In genomic region chr2:17965196-17965595, GRCh38 we compare ENCODE assay signal across 27 cellular contexts.
"Had no signal": no experiment of that assay in that cellular context is flagged by ENCODE, and none has a peak within 500 bp of the region (broad histone marks: within the 10 kb centered on the region; RNA-seq: fewer than 3 reads in every experiment).

No MANE protein-coding gene starts in this region.

- H3K27me3 ChIP-seq: neural progenitor cell, ovary, right lobe of liver, sigmoid colon, stomach, testis, tibial artery, transverse colon, upper lobe of left lung, uterus had no signal

- DNase-seq: naive B cell; naive thymus-derived CD8-positive, alpha-beta T cell; occipital lobe; ovary; posterior cingulate gyrus; psoas muscle; right cardiac atrium; right lobe of liver; sigmoid colon; small intestine; stimulated activated CD4-positive, alpha-beta T cell treated with anti-CD3 and anti-CD28 coated beads, Interleukin-15, amount 100 ng/mL, for 24 hours; stimulated activated CD4-positive, alpha-beta T cell treated with anti-CD3 and anti-CD28 coated beads, Interleukin-2, amount 100 ng/mL, for 24 hours; stimulated activated CD4-positive, alpha-beta T cell treated with anti-CD3 and anti-CD28 coated beads, Interleukin-2, amount 100 ng/mL, for 48 hours; stimulated activated CD4-positive, alpha-beta T cell treated with anti-CD3 and anti-CD28 coated beads, Interleukin-4, amount 100 ng/mL, for 24 hours; stimulated activated naive B cell treated with anti-CD40 and anti-IgM and Interleukin-4, amounts not matched to agents 10 μg/mL and 1 μg/mL and 100 μg/mL, for 72 hours; stimulated activated naive CD4-positive, alpha-beta T cell treated with Interleukin-2 at 50 U/mL for 16 hours; stomach; testis; tibial artery; transverse colon; upper lobe of left lung; uterus had no signal

- H3K36me3 Mint-ChIP-seq: neural progenitor cell; stimulated activated effector memory CD8-positive, alpha-beta T cell treated with anti-CD3 and anti-CD28 coated beads, Interleukin-12 subunit alpha, Interleukin-12 subunit beta, amount 100 ng/mL, for 72 hours; stimulated activated naive B cell treated with anti-CD40 and anti-IgM and Interleukin-4, amounts not matched to agents 10 μg/mL and 1 μg/mL and 100 μg/mL, for 72 hours had no signal

- H3K9me3 Mint-ChIP-seq: neural progenitor cell had no signal

- H2AFZ ChIP-seq: neural progenitor cell, parathyroid adenoma had no signal

- H3K27ac ChIP-seq: neural progenitor cell, ovary, parathyroid adenoma, psoas muscle, right lobe of liver, sigmoid colon, stomach, testis, tibial artery, transverse colon, upper lobe of left lung, uterus had no signal

- H3K9me3 ChIP-seq: ovary, psoas muscle, right lobe of liver, sigmoid colon, stomach, testis, tibial artery, transverse colon, upper lobe of left lung, uterus had no signal

- H3K4me2 ChIP-seq: neural progenitor cell had no signal

- H3K4me3 Mint-ChIP-seq: naive B cell; naive thymus-derived CD8-positive, alpha-beta T cell; nephron; neural progenitor cell; stimulated activated effector memory CD8-positive, alpha-beta T cell treated with anti-CD3 and anti-CD28 coated beads, Interleukin-12 subunit alpha, Interleukin-12 subunit beta, amount 100 ng/mL, for 72 hours; stimulated activated naive B cell treated with anti-CD40 and anti-IgM and Interleukin-4, amounts not matched to agents 10 μg/mL and 1 μg/mL and 100 μg/mL, for 72 hours had no signal

- H3K4me1 Mint-ChIP-seq: stimulated activated effector memory CD8-positive, alpha-beta T cell treated with anti-CD3 and anti-CD28 coated beads, Interleukin-12 subunit alpha, Interleukin-12 subunit beta, amount 100 ng/mL, for 72 hours; stimulated activated naive B cell treated with anti-CD40 and anti-IgM and Interleukin-4, amounts not matched to agents 10 μg/mL and 1 μg/mL and 100 μg/mL, for 72 hours had no signal

- ATAC-seq: naive thymus-derived CD8-positive, alpha-beta T cell; psoas muscle; right cardiac atrium; right lobe of liver; stimulated activated effector memory CD8-positive, alpha-beta T cell treated with anti-CD3 and anti-CD28 coated beads, Interleukin-12 subunit alpha, Interleukin-12 subunit beta, amount 100 ng/mL, for 72 hours; stimulated activated naive B cell treated with anti-CD40 and anti-IgM and Interleukin-4, amounts not matched to agents 10 μg/mL and 1 μg/mL and 100 μg/mL, for 72 hours had no signal

- H3K36me3 ChIP-seq: neural progenitor cell, ovary, right lobe of liver, sigmoid colon, stomach, tibial artery, transverse colon, upper lobe of left lung, uterus had no signal

- H3K4me3 ChIP-seq: neural progenitor cell, ovary, psoas muscle, right lobe of liver, sigmoid colon, stomach, testis, tibial artery, transverse colon, upper lobe of left lung, uterus had no signal

- H3K4me1 ChIP-seq: parathyroid adenoma, psoas muscle, right lobe of liver, sigmoid colon, stomach, testis, transverse colon, upper lobe of left lung, uterus had no signal

- FAIRE-seq: small intestine had no signal

- H3K9ac ChIP-seq: neural progenitor cell, parathyroid adenoma had no signal

- H3K27me3 Mint-ChIP-seq: progenitor cell of endocrine pancreas had no signal

- H3K27ac Mint-ChIP-seq: naive B cell; naive thymus-derived CD8-positive, alpha-beta T cell; nephron; neural progenitor cell; progenitor cell of endocrine pancreas; stimulated activated effector memory CD8-positive, alpha-beta T cell treated with anti-CD3 and anti-CD28 coated beads, Interleukin-12 subunit alpha, Interleukin-12 subunit beta, amount 100 ng/mL, for 72 hours; stimulated activated naive B cell treated with anti-CD40 and anti-IgM and Interleukin-4, amounts not matched to agents 10 μg/mL and 1 μg/mL and 100 μg/mL, for 72 hours had no signal
